Comparison of ENCODE assay signal across 10 cellular contexts in genomic region chr2:10305254-10305635, GRCh38. TPM values are rescaled to one million over a fixed set of nuclear protein-coding genes. Genes with fewer than 3 reads are reported as not detected.
DNase-seq lines count a peak whose midpoint lies in the region; ATAC-seq lines count a peak whose summit lies in the region.
"Had no signal": no experiment of that assay in that cellular context is flagged by ENCODE, and none has a peak within 500 bp of the region (broad histone marks: within the 10 kb centered on the region; RNA-seq: fewer than 3 reads in every experiment).

No MANE protein-coding gene starts in this region.

- DNase-seq in DMS79 treated with DMSO at 0.1 percent for 48 hours (lab: John Stamatoyannopoulos, UW): peak; percentile 77
- peak; percentile 62 for DNase-seq in NCI-H2227 (lab: John Stamatoyannopoulos, UW; ENCODE audit: unreplicated experiment)
- DNase-seq in astrocyte of the hippocampus (ENCODE audit: low read depth, low spot score): peak; percentile 62
- no peak for DNase-seq in natural killer cell treated with Interleukin-12 subunit alpha and Interleukin-12 subunit beta and Interleukin-15 and Interleukin-18, amount 100 ng/mL, for 72 hours (ENCODE audit: low spot score)
- no peak for DNase-seq in UCSD-AML1 (lab: John Stamatoyannopoulos, UW; ENCODE audit: unreplicated experiment)
- no peak for DNase-seq in RPMI8226
- DNase-seq: NK-92 treated with Interleukin-12 subunit alpha and Interleukin-12 subunit beta, amount 100 ng/mL, for 24 hours had no signal

- no peak overlapping the region for H3K27ac Mint-ChIP-seq in natural killer cell treated with Interleukin-12 subunit alpha and Interleukin-12 subunit beta and Interleukin-15 and Interleukin-18, amount 100 ng/mL, for 72 hours
- H3K27ac Mint-ChIP-seq: endodermal cell had no signal

- peak in 1 of 2 donors; percentile 12 for ATAC-seq in natural killer cell treated with Interleukin-12 subunit alpha and Interleukin-12 subunit beta and Interleukin-15 and Interleukin-18, amount 100 ng/mL, for 72 hours
- ATAC-seq in GM21360 (IDR thresholded peaks at IDR 0.05; ENCODE audit: unreplicated experiment) (no peak), HG03460 (IDR thresholded peaks at IDR 0.05; ENCODE audit: unreplicated experiment) (no peak)

- no peaks in the 10 kb centered on the region for H3K9me3 Mint-ChIP-seq in natural killer cell treated with Interleukin-12 subunit alpha and Interleukin-12 subunit beta and Interleukin-15 and Interleukin-18, amount 100 ng/mL, for 72 hours
- H3K9me3 Mint-ChIP-seq: endodermal cell had no signal

- H3K4me3 Mint-ChIP-seq in natural killer cell treated with Interleukin-12 subunit alpha and Interleukin-12 subunit beta and Interleukin-15 and Interleukin-18, amount 100 ng/mL, for 72 hours: peak overlapping the region; percentile 82

- H3K4me1 Mint-ChIP-seq in natural killer cell treated with Interleukin-12 subunit alpha and Interleukin-12 subunit beta and Interleukin-15 and Interleukin-18, amount 100 ng/mL, for 72 hours (ENCODE audit: low read depth in 2 of 2): peaks cover 30 to 39% of the 10 kb centered on the region in 2 donors

- no peaks in the 10 kb centered on the region for H3K27me3 Mint-ChIP-seq in natural killer cell treated with Interleukin-12 subunit alpha and Interleukin-12 subunit beta and Interleukin-15 and Interleukin-18, amount 100 ng/mL, for 72 hours

- no peaks in the 10 kb centered on the region for H3K36me3 Mint-ChIP-seq in natural killer cell treated with Interleukin-12 subunit alpha and Interleukin-12 subunit beta and Interleukin-15 and Interleukin-18, amount 100 ng/mL, for 72 hours

RNA-seq across cellular contexts. Expression of gene HPCAL1, which starts 2.5 kb away (rescaled TPM):
- 10 to 100 TPM; 13.8 to 19.0 TPM for total RNA-seq in natural killer cell treated with Interleukin-12 subunit alpha and Interleukin-12 subunit beta and Interleukin-15 and Interleukin-18, amount 100 ng/mL, for 72 hours

Comparison
In these comparisons a context has a peak if more than half of its experiments do, and no peak if none do; other contexts are left out.
1. DNase-seq: peak in DMS79 treated with DMSO at 0.1 percent for 48 hours (single experiment), NCI-H2227 (single experiment) and astrocyte of the hippocampus (single experiment); none in natural killer cell treated with Interleukin-12 subunit alpha and Interleukin-12 subunit beta and Interleukin-15 and Interleukin-18, amount 100 ng/mL, for 72 hours (single experiment), UCSD-AML1 (single experiment) and RPMI8226 (single experiment).